1 cellular context compared by ENCODE assay signal in the genomic region with DNA sequence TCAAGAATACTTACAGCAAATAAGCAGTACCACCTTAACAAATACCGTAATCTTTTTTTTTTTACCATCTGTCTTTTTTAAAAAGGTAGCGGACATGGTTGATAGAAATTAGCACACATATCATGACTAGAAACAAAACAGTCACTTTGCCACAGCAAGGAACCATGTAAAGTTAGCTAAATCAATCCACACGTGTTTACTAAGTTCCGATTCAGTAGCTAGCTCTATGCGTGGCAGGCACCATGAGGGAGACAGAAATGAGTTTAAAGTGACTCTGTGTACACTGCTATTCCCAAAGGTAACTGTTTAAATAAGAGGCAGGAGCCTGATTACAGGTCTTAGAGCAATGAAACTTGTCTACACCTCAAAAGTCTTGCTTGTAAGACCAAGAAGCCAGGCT.
TF ChIP-seq lines count a peak whose summit lies in the region.

No MANE protein-coding gene starts in this region.

TF ChIP-seq in GM12891, 5 proteins besides CTCF, POLR2A, EP300 and RAD21 (continued from another document):
- no peak for TF ChIP-seq PAX5 (IDR thresholded peaks at IDR 0.05; ENCODE audit: insufficient read depth, low read length, severe bottlenecking)
